Comparison of ENCODE assay signal across 10 cellular contexts in the genomic region with DNA sequence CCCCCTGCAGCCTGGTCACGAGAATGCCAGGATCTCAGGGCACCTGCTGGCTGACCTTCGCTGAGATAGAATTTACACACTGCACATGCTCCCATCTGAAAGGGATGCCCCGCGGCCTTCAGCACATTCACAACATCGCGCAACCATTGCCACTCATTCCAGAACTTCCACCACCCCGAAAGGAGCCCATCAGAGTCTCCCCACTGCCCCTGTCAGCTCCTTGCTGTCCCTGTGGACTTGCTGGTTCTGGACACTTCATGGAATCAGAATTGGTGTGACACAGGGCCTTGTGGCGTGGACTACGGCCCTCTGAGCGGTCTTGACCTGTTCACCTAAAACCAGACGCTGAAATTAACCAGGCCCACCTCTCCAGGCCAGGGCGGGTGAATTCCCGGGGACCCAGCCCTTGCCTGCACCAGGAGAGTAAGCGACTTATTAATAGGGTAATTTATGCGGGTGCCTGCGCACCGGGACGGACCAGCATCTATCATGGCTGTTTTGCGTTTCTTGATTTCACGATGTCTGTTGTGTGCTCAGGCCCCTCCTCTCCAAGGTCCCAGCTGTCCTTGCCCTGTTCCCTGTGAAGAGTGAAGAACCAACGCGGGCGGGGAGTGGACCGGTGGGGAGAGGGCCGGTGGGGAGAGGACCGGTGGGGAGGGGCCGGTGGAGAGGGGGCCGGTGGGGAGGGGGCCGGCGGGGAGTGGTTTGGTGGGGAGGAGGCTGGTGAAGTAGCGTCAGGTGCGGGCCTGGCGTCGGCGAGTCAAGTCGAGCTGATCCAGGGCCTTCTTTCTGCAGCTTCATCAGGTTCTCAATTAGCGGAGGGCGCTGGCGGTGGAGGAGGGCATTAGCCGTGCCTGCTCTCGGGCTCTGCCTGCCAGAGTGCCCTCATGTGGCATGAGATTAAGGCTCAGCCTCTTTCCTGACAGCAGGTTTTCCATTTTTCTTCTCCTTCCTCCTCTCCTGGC.
DNase-seq lines count a peak whose midpoint lies in the region; ATAC-seq lines count a peak whose summit lies in the region.
"Had no signal": no experiment of that assay in that cellular context is flagged by ENCODE, and none has a peak within 500 bp of the region (broad histone marks: within the 10 kb centered on the region; RNA-seq: fewer than 3 reads in every experiment).

No MANE protein-coding gene starts in this region.

- H3K27me3 ChIP-seq in BLaER1 treated with 17β-estradiol and CSF1 and Interleukin-3, amounts not matched to agents 10 nM and 100 nM, result peaks cover 8 to 68% (median 19%) of the 10 kb centered on the region in 11 experiments; a peak in 21 of 22 replicates

- no peaks in the 10 kb centered on the region for H3K36me3 ChIP-seq in BLaER1 treated with 17β-estradiol and CSF1 and Interleukin-3, amounts not matched to agents 10 nM and 100 nM
- no peaks in the 10 kb centered on the region for H3K36me3 ChIP-seq in ES-I3 (ENCODE audit: insufficient read depth, low read length)

- 0 out of 22 replicates have a peak, but pooled peaks cover 0 to 9% (median 0%) of the 10 kb centered on the region in 11 experiments for H4K20me1 ChIP-seq in BLaER1 treated with 17β-estradiol and CSF1 and Interleukin-3, amounts not matched to agents 10 nM and 100 nM

- DNase-seq in NCI-H69 (lab: John Stamatoyannopoulos, UW), result peak; percentile 5
- peak; percentile 64 for DNase-seq in iPS-NIHi7 (ENCODE audit: extremely low spot score)
- no peak for DNase-seq in T1000 (lab: John Stamatoyannopoulos, UW)
- no peak for DNase-seq in SKM-1 (lab: John Stamatoyannopoulos, UW; ENCODE audit: unreplicated experiment)

- H3K4me3 ChIP-seq in BLaER1 treated with 17β-estradiol and CSF1 and Interleukin-3, amounts not matched to agents 10 nM and 100 nM, result no peak overlapping the region; a peak in 1 of 20 replicates
- H3K4me3 ChIP-seq: psoas muscle had no signal

- ATAC-seq in HG03571 (IDR thresholded peaks at IDR 0.05; ENCODE audit: unreplicated experiment), result no peak
- no peak for ATAC-seq in HG03196 (IDR thresholded peaks at IDR 0.05; ENCODE audit: unreplicated experiment)
- ATAC-seq: psoas muscle had no signal

- peaks cover 34 to 92% (median 82%) of the 10 kb centered on the region in 10 experiments for H3K4me1 ChIP-seq in BLaER1 treated with 17β-estradiol and CSF1 and Interleukin-3, amounts not matched to agents 10 nM and 100 nM
- peaks cover 14% of the 10 kb centered on the region; the same call in 1 of the 2 replicates for H3K4me1 ChIP-seq in ES-I3 (ENCODE audit: insufficient read depth, low read length)
- H3K4me1 ChIP-seq: psoas muscle had no signal

- H3K4me2 ChIP-seq in BLaER1 treated with 17β-estradiol and CSF1 and Interleukin-3, amounts not matched to agents 10 nM and 100 nM, result peak overlapping the region; percentile 55 to 98 (median 91)

- no peak overlapping the region for H3K27ac ChIP-seq in BLaER1 treated with 17β-estradiol and CSF1 and Interleukin-3, amounts not matched to agents 10 nM and 100 nM
- H3K27ac ChIP-seq: HL-60, psoas muscle had no signal

- H3K9ac ChIP-seq in BLaER1 treated with 17β-estradiol and CSF1 and Interleukin-3, amounts not matched to agents 10 nM and 100 nM, result peak overlapping the region in 3 of 11 experiments; percentile 11 to 75 (median 44); a peak in 3 of 22 replicates
- H3K9ac ChIP-seq in ES-I3 (ENCODE audit: low read depth, low read length), result peak overlapping the region; percentile 23; the same call in 1 of the 2 replicates

- no peaks in the 10 kb centered on the region for H3K9me3 ChIP-seq in BLaER1 treated with 17β-estradiol and CSF1 and Interleukin-3, amounts not matched to agents 10 nM and 100 nM (replicated peaks in 1 of 11)
- no peaks in the 10 kb centered on the region for H3K9me3 ChIP-seq in ES-I3 (ENCODE audit: control insufficient read depth, insufficient read depth, low read length)
- H3K9me3 ChIP-seq: psoas muscle had no signal

Comparison
In these comparisons a context has a peak if more than half of its experiments do, and no peak if none do; other contexts are left out.
1. DNase-seq: peak in NCI-H69 (single experiment) and iPS-NIHi7 (single experiment); none in T1000 (single experiment) and SKM-1 (single experiment).